In the genomic region with DNA sequence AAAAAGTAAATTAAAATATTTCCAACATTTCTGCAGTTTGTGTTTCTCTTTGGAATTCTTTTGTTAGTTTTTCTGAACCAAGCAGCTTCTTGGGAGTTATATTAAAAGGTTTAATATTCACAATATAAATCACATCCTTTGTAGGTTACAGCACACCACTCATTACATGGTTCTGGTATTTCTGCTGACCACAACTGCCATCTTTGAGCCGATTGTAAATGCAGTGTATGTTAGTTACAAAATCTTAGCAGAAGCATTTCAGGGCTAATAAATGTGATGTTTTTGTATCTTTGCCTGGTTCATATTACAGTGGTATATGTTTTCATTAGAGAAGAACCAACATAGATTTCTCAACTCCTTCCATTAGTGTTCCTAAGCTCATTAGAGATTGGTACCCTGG, we compare ENCODE assay signal across 27 cellular contexts.
"Had no signal": no experiment of that assay in that cellular context is flagged by ENCODE, and none has a peak within 500 bp of the region (broad histone marks: within the 10 kb centered on the region; RNA-seq: fewer than 3 reads in every experiment).

No MANE protein-coding gene starts in this region.

- ATAC-seq: gastrocnemius medialis; left lobe of liver; naive thymus-derived CD4-positive, alpha-beta T cell; right lobe of liver; stimulated activated naive CD8-positive, alpha-beta T cell treated with anti-CD3 and anti-CD28 coated beads, Interleukin-15, amount 100 ng/mL, for 72 hours; upper lobe of right lung had no signal

- H3K9me3 ChIP-seq: colonic mucosa, esophagus muscularis mucosa, gastrocnemius medialis, right lobe of liver, suprapubic skin, transverse colon, upper lobe of right lung, vagina had no signal

- H3K27ac ChIP-seq: colonic mucosa, esophagus muscularis mucosa, gastrocnemius medialis, hepatocyte, neural progenitor cell, parathyroid adenoma, right lobe of liver, suprapubic skin, transverse colon, upper lobe of right lung, vagina had no signal

- H3K27me3 ChIP-seq: colonic mucosa, esophagus muscularis mucosa, gastrocnemius medialis, hepatocyte, neural progenitor cell, right lobe of liver, suprapubic skin, transverse colon, upper lobe of right lung, vagina had no signal

- H3K4me3 ChIP-seq: colonic mucosa, esophagus muscularis mucosa, gastrocnemius medialis, hepatocyte, lung, neural progenitor cell, right lobe of liver, smooth muscle cell, suprapubic skin, transverse colon, upper lobe of right lung, vagina had no signal

- H3K36me3 ChIP-seq: colonic mucosa, esophagus muscularis mucosa, gastrocnemius medialis, neural progenitor cell, right lobe of liver, suprapubic skin, transverse colon, upper lobe of right lung, vagina had no signal

- DNase-seq: colonic mucosa; effector memory CD4-positive, alpha-beta T cell; gastrocnemius medialis; head of caudate nucleus; kidney; mesendoderm; midbrain; naive thymus-derived CD4-positive, alpha-beta T cell; right lobe of liver; stimulated activated CD4-positive, alpha-beta T cell treated with anti-CD3 and anti-CD28 coated beads, Interleukin-12 subunit alpha, Interleukin-12 subunit beta, amount 100 ng/mL, for 4 hours; stimulated activated CD4-positive, alpha-beta T cell treated with anti-CD3 and anti-CD28 coated beads, Interleukin-1b, Interleukin-23, amount 100 ng/mL, for 48 hours; stimulated activated CD4-positive, alpha-beta T cell treated with anti-CD3 and anti-CD28 coated beads, Interleukin-4, amount 100 ng/mL, for 1 hour; stimulated activated CD8-positive, alpha-beta memory T cell treated with anti-CD3 and anti-CD28 coated beads, Interleukin-4, amount 100 ng/mL, for 48 hours; stimulated activated naive CD4-positive, alpha-beta T cell; stimulated activated naive CD8-positive, alpha-beta T cell treated with anti-CD3 and anti-CD28 coated beads, Interleukin-15, amount 100 ng/mL, for 72 hours; transverse colon; upper lobe of right lung had no signal

- FAIRE-seq: endothelial cell of umbilical vein, kidney had no signal

- H3K4me1 ChIP-seq: colonic mucosa, esophagus muscularis mucosa, gastrocnemius medialis, neural progenitor cell, parathyroid adenoma, right lobe of liver, suprapubic skin, transverse colon, upper lobe of right lung, vagina had no signal
